In the genomic region with DNA sequence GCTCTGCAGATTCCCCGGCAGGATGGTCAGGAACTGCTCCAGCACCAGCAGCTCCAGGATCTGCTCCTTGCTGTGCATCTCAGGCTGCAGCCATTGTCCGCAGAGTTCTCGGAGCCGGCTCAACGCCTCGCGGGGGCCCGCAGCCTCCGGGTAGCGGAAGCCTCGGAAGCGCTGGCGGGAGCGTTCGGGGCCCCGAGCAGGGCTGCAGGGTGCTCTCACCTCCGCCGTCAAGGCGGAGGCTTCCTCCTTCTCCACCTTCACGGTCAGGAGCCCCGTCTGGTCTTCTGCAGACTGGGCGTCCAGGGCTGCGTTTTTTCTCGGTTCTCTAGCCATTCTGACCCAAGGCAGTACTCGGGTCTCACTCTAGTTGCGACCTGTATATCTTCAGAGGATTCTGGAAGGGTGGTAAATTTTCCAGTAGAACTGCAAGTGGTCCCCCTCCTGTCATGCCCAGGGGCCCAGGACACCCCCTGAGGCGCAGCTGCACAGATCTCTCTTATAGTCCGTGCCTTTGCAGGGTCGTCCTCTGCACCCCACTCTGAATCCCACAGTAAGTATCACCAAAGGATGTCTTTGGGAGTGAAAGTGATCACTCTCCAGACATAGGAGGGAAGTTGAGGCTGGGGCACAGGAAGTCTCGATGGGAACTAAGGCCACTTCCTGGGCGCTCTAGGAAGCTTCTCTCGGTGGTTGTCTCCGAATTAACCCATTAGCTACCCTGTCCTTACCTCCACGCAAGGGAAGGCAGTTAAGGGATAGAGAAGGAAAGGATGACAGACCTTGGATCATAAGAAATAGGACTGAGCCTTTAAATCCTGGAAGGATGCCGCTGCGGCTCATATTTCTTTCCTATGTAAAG, we compare ENCODE assay signal across 1 cellular context.
A peak's percentile ranks its signal among the peaks of the same experiment; 100 is the strongest.
TF ChIP-seq lines count a peak whose summit lies in the region.

TSS of gene ZKSCAN4 (minus strand) at position 622 of the 859 bp plus-strand sequence. CDS start at position 333, 289 bp downstream.

TF ChIP-seq in HepG2, 621 proteins besides CTCF, POLR2A, EP300 and RAD21 (continued from another document and continues in another):
- TF ChIP-seq MATR3 (CRISPR knock-in tag; IDR thresholded peaks at IDR 0.05) (no peak), NFYB (CRISPR knock-in tag; IDR thresholded peaks at IDR 0.05) (no peak), HNF4A (CRISPR knock-in tag; IDR thresholded peaks at IDR 0.05) (peak; percentile 60), ZNF672 (CRISPR knock-in tag; IDR thresholded peaks at IDR 0.05) (no peak), CC2D1A (CRISPR knock-in tag; IDR thresholded peaks at IDR 0.05) (no peak; the same call in 1 of the 2 replicates), PRDM10 (CRISPR knock-in tag; IDR thresholded peaks at IDR 0.05; ENCODE audit: low read depth) (peak; percentile 63; the same call in 1 of the 2 replicates), TCF7L2 (IDR thresholded peaks at IDR 0.05; ENCODE audit: low read depth, low read length) (no peak), KAT8 (CRISPR knock-in tag; IDR thresholded peaks at IDR 0.05) (peak; percentile 100), ZNF383 (CRISPR knock-in tag; IDR thresholded peaks at IDR 0.05; ENCODE audit: borderline replicate concordance) (no peak), ZNF709 (CRISPR knock-in tag; IDR thresholded peaks at IDR 0.05) (0 out of 2 replicates have a peak, but pooled peaks have one; percentile 33), ZZZ3 (CRISPR knock-in tag; IDR thresholded peaks at IDR 0.05; ENCODE audit: borderline replicate concordance) (peak; percentile 67; the same call in 1 of the 2 replicates), ZNF766 (CRISPR knock-in tag; IDR thresholded peaks at IDR 0.05; ENCODE audit: borderline replicate concordance) (no peak), GPN1 (CRISPR knock-in tag; IDR thresholded peaks at IDR 0.05; ENCODE audit: borderline replicate concordance) (no peak), ZNF326 (CRISPR knock-in tag; IDR thresholded peaks at IDR 0.05; ENCODE audit: borderline replicate concordance) (no peak), MTA1 (CRISPR knock-in tag; IDR thresholded peaks at IDR 0.05; ENCODE audit: borderline replicate concordance) (no peak), ARNT2 (CRISPR knock-in tag; IDR thresholded peaks at IDR 0.05; ENCODE audit: low read depth) (0 out of 2 replicates have a peak, but pooled peaks have one; percentile 60), NFE2L2 (IDR thresholded peaks at IDR 0.05; ENCODE audit: low read length) (no peak), ZNF407 (CRISPR knock-in tag; IDR thresholded peaks at IDR 0.05; ENCODE audit: not compliant biosample characterization) (no peak), ZFP1 (CRISPR knock-in tag; IDR thresholded peaks at IDR 0.05) (peak; percentile 70; the same call in 1 of the 2 replicates), MLLT10 (CRISPR knock-in tag; IDR thresholded peaks at IDR 0.05) (no peak), RFX3 (CRISPR knock-in tag; IDR thresholded peaks at IDR 0.05) (0 out of 2 replicates have a peak, but pooled peaks have one; percentile 23), ZNF333 (CRISPR knock-in tag; IDR thresholded peaks at IDR 0.05; ENCODE audit: borderline replicate concordance) (no peak), RFX5 (IDR thresholded peaks at IDR 0.05; ENCODE audit: low read depth, low read length) (no peak), ZNF761 (CRISPR knock-in tag; conservative IDR thresholded peaks at IDR 0.05) (no peak), ZNF180 (CRISPR knock-in tag; IDR thresholded peaks at IDR 0.05; ENCODE audit: borderline replicate concordance, low read depth) (no peak), HNRNPK (IDR thresholded peaks at IDR 0.05; ENCODE audit: low read depth, low read length, poor library complexity, severe bottlenecking) (no peak), TAF1 (CRISPR knock-in tag; IDR thresholded peaks at IDR 0.05) (peak; percentile 85), HNF4G (IDR thresholded peaks at IDR 0.05; ENCODE audit: borderline replicate concordance, low read depth, low read length) (peak; percentile 57; the same call in 1 of the 2 replicates), HNF4G (CRISPR knock-in tag; IDR thresholded peaks at IDR 0.05; ENCODE audit: borderline replicate concordance, low read depth) (0 out of 2 replicates have a peak, but pooled peaks have one; percentile 44), HOXA9 (CRISPR knock-in tag; IDR thresholded peaks at IDR 0.05; ENCODE audit: borderline replicate concordance) (no peak), NFATC3 (CRISPR knock-in tag; IDR thresholded peaks at IDR 0.05) (no peak), SP140L (CRISPR knock-in tag; IDR thresholded peaks at IDR 0.05; ENCODE audit: borderline replicate concordance) (peak; percentile 76; the same call in 1 of the 2 replicates), NFKBIZ (CRISPR knock-in tag; IDR thresholded peaks at IDR 0.05) (peak; percentile 65; the same call in 1 of the 2 replicates), TCF7 (IDR thresholded peaks at IDR 0.05; ENCODE audit: low read depth) (peak; percentile 22; the same call in 1 of the 2 replicates), EHMT2 (IDR thresholded peaks at IDR 0.05; ENCODE audit: borderline replicate concordance, low read depth, low read length) (peak; percentile 22; the same call in 1 of the 2 replicates), NCOR1 (IDR thresholded peaks at IDR 0.05; ENCODE audit: borderline replicate concordance, low read length) (no peak), HNRNPH1 (optimal IDR thresholded peaks at IDR 0.05; ENCODE audit: low read depth, low read length) (no peak), CBX2 (IDR thresholded peaks at IDR 0.05; ENCODE audit: low read depth, low read length) (no peak), CBX2 (CRISPR knock-in tag; IDR thresholded peaks at IDR 0.05; ENCODE audit: low read depth) (no peak), RNF2 (conservative IDR thresholded peaks at IDR 0.05; ENCODE audit: low read depth) (no peak), HNRNPLL (IDR thresholded peaks at IDR 0.05; ENCODE audit: low read depth, low read length, poor library complexity, severe bottlenecking) (no peak), ZNF841 (CRISPR knock-in tag; IDR thresholded peaks at IDR 0.05; ENCODE audit: borderline replicate concordance) (no peak), TEAD2 (CRISPR knock-in tag; IDR thresholded peaks at IDR 0.05) (no peak)
- TF ChIP-seq, protein P1, sequence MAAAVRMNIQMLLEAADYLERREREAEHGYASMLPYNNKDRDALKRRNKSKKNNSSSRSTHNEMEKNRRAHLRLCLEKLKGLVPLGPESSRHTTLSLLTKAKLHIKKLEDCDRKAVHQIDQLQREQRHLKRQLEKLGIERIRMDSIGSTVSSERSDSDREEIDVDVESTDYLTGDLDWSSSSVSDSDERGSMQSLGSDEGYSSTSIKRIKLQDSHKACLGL (CRISPR knock-in tag; IDR thresholded peaks at IDR 0.05): no peak
- TF ChIP-seq, protein P2, sequence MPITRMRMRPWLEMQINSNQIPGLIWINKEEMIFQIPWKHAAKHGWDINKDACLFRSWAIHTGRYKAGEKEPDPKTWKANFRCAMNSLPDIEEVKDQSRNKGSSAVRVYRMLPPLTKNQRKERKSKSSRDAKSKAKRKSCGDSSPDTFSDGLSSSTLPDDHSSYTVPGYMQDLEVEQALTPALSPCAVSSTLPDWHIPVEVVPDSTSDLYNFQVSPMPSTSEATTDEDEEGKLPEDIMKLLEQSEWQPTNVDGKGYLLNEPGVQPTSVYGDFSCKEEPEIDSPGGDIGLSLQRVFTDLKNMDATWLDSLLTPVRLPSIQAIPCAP (CRISPR knock-in tag; IDR thresholded peaks at IDR 0.05; ENCODE audit: low read depth): no peak
